27 cellular contexts compared by ENCODE assay signal in the genomic region with DNA sequence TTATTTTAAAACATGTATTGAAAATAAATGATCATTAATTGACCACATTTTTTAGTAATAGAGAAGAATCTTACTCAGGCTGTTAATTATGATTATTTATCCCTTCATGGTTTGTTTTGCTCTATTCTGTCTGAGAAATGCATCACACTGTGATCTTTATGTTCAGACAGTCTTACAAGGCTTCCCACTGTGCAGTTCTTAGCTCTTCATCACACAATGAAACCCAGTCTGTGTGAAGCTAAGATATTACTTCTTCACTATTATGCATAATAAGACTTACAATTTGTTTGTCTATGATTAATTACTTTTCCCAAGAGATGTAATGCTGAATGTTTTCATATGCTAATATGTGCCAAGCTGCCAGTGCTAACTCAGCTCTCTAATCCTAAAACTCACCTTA.
"Had no signal": no experiment of that assay in that cellular context is flagged by ENCODE, and none has a peak within 500 bp of the region (broad histone marks: within the 10 kb centered on the region; RNA-seq: fewer than 3 reads in every experiment).

No MANE protein-coding gene starts in this region.

- DNase-seq: activated CD4-positive, alpha-beta T cell treated with anti-CD3 and anti-CD28 coated beads for 36 hours; activated CD4-positive, alpha-beta T cell treated with anti-CD3 and anti-CD28 coated beads, Interleukin-2, amount 10 ng/mL, durations not matched to agents 7 days and 5 days; activated CD4-positive, alpha-beta T cell treated with anti-CD3 and anti-CD28 coated beads, Interleukin-2, amount 50 U/mL, for 48 hours; activated CD8-positive, alpha-beta T cell treated with anti-CD3 and anti-CD28 coated beads, Interleukin-2, amount 10 ng/mL, durations not matched to agents 7 days and 5 days; activated gamma-delta T cell treated with Interleukin-2 at 50 U/mL for 16 hours; activated naive CD4-positive, alpha-beta T cell treated with anti-CD3 and anti-CD28 coated beads for 36 hours; activated T-cell treated with anti-CD3 and anti-CD28 coated beads, Interleukin-2, amount 50 U/mL, for 24 hours; adrenal gland; body of pancreas; caudate nucleus; cerebellar nuclear complex; MM.1S; NCI-H1092 treated with DMSO at 0.1 percent for 48 hours; NCI-H1417; NCI-H1694 treated with DMSO at 0.1 percent for 48 hours; NCI-H2029; NCI-H226; NCI-H446 treated with DMSO at 0.1 percent for 48 hours; NCI-H524; NK-92 treated with Interleukin-12 subunit alpha and Interleukin-12 subunit beta, amount 100 ng/mL, for 24 hours; PC-3; Peyer's patch; RPMI8226; SHP77 treated with DMSO at 0.1 percent for 48 hours; SK-N-SH had no signal

- H3K27ac ChIP-seq: adrenal gland, body of pancreas, KMS-11, Peyer's patch, SJSA1 had no signal

- H3K27me3 ChIP-seq: adrenal gland, body of pancreas, Peyer's patch, SJSA1 had no signal

- H3K36me3 ChIP-seq: adrenal gland, Peyer's patch, SJSA1 had no signal

- H3K4me3 ChIP-seq: adrenal gland, body of pancreas, Peyer's patch, SJSA1 had no signal

- H3K9me3 ChIP-seq: adrenal gland, body of pancreas, Peyer's patch, SJSA1, SK-N-SH had no signal

- H3K4me1 ChIP-seq: adrenal gland, body of pancreas, Peyer's patch, SJSA1 had no signal
